Comparison of ENCODE assay signal across 27 cellular contexts in genomic region chr4:94653095-94653649, GRCh38.
A peak's percentile ranks its signal among the peaks of the same experiment; 100 is the strongest.
DNase-seq lines count a peak whose midpoint lies in the region; ATAC-seq, FAIRE-seq and TF ChIP-seq lines count a peak whose summit lies in the region.
"Had no signal": no experiment of that assay in that cellular context is flagged by ENCODE, and none has a peak within 500 bp of the region (broad histone marks: within the 10 kb centered on the region; RNA-seq: fewer than 3 reads in every experiment).

No MANE protein-coding gene starts in this region.

- FAIRE-seq in A549 (lab: Jason Lieb, UNC) (no peak), K562 (lab: Jason Lieb, UNC) (peak; percentile 26), GM12892 (lab: Jason Lieb, UNC) (no peak)
- FAIRE-seq: GM18507 had no signal

- no peak overlapping the region for H3K9ac ChIP-seq in K562 (ENCODE audit: insufficient read depth in 1 of 2, low read depth in 2 of 2, low read length in 2 of 2)

- H3K4me2 ChIP-seq in A549 (peak overlapping the region; percentile 94), K562 (ENCODE audit: insufficient read depth, low read length) (no peak overlapping the region)

- DNase-seq in A549 (ENCODE audit: low read depth in 1 of 2, low spot score in 1 of 2), result no peak
- peak; percentile 89 for DNase-seq in OCI-M1 (lab: John Stamatoyannopoulos, UW)
- DNase-seq in K562 (ENCODE audit: extremely low read depth in 1 of 4, low spot score in 3 of 4), result peak; percentile 31 to 70 (median 46)
- no peak for DNase-seq in mucosa of descending colon
- no peak for DNase-seq in hepatic stellate cell (ENCODE audit: low spot score)
- no peak for DNase-seq in A673 (ENCODE audit: low spot score)
- DNase-seq in mesenteric fat pad (ENCODE audit: low spot score), result no peak
- DNase-seq in GM12892 (ENCODE audit: insufficient read length), result no peak
- DNase-seq: activated CD4-positive, alpha-beta T cell treated with anti-CD3 and anti-CD28 coated beads for 48 hours; activated CD8-positive, alpha-beta memory T cell treated with anti-CD3 and anti-CD28 coated beads for 24 hours; activated gamma-delta T cell treated with Interleukin-2 at 50 U/mL for 16 hours; Caco-2; cerebellar nuclear complex; DMS79 treated with DMSO at 0.1 percent for 48 hours; GF-D8; MV-4-11; NCI-H1436 treated with DMSO at 0.1 percent for 48 hours; NCI-H446 treated with DMSO at 0.1 percent for 48 hours; posterior cingulate gyrus; stimulated activated naive B cell treated with anti-CD40 and anti-IgM and Interleukin-4, amounts not matched to agents 10 μg/mL and 1 μg/mL and 100 μg/mL, for 72 hours; T-helper 2 cell; WERI-Rb-1 had no signal

- H4K20me1 ChIP-seq in K562 (replicated peaks; ENCODE audit: control insufficient read depth, insufficient read depth, low read length), result peaks cover 5% of the 10 kb centered on the region; the same call in 1 of the 2 replicates

- no peak for ATAC-seq in A549
- ATAC-seq in K562, result peak; percentile 79
- peak; percentile 82 for ATAC-seq in mucosa of descending colon
- ATAC-seq: HCT116; stimulated activated naive B cell treated with anti-CD40 and anti-IgM and Interleukin-4, amounts not matched to agents 10 μg/mL and 1 μg/mL and 100 μg/mL, for 72 hours had no signal

- H2AFZ ChIP-seq in K562 (ENCODE audit: low read depth, low read length), result no peak overlapping the region

- no peaks in the 10 kb centered on the region for H3K9me3 ChIP-seq in A549
- no peaks in the 10 kb centered on the region for H3K9me3 ChIP-seq in K562 (replicated peaks; ENCODE audit: control insufficient read depth, insufficient read depth, low read depth, low read length)
- H3K9me3 ChIP-seq in mucosa of descending colon, result no peaks in the 10 kb centered on the region
- no peaks in the 10 kb centered on the region for H3K9me3 ChIP-seq in A673 (ENCODE audit: low read depth, low read length, poor library complexity, severe bottlenecking)
- H3K9me3 ChIP-seq: Caco-2 had no signal

- BruUV-seq in K562 (replicated peaks; lab: Mats Ljungman, UMichigan) (no TSS peak), A673 (replicated peaks; lab: Mats Ljungman, UMichigan) (no TSS peak)

- CTCF ChIA-PET in A549 (lab: Yijun Ruan, JAX) (no interaction called here), K562 (lab: Yijun Ruan, JAX; ENCODE audit: low intra/inter-chr PET ratio) (no interaction called here), A673 (lab: Charles Lee) (no interaction called here)

- no peak for TF ChIP-seq CTCF in A549 (IDR thresholded peaks at IDR 0.05)
- TF ChIP-seq CTCF in K562 (IDR thresholded peaks at IDR 0.05 in 2 of 3, conservative IDR thresholded peaks at IDR 0.05 in 1 of 3; ENCODE audit: insufficient read depth in 2 of 3, low read depth in 1 of 3, low read length in 3 of 3), result no peak
- TF ChIP-seq CTCF in mucosa of descending colon (IDR thresholded peaks at IDR 0.05), result no peak
- TF ChIP-seq CTCF in A673 (conservative IDR thresholded peaks at IDR 0.05; ENCODE audit: low read depth, low read length), result no peak

- 41% methylated on average over 3 of the region's 3 CpGs for WGBS in A549 (ENCODE audit: missing lambda C conversion rate)
- WGBS in K562 (ENCODE audit: insufficient coverage, low coverage, missing lambda C conversion rate), result 0% methylated on average over 3 of the region's 3 CpGs

- H3K27ac ChIP-seq in A549 (peak overlapping the region; percentile 88 to 92), K562 (ENCODE audit: extremely low read depth, low read depth, low read length) (peak overlapping the region; percentile 20; the same call in 1 of the 3 replicates), A673 (ENCODE audit: low read depth, low read length, poor library complexity, severe bottlenecking) (no peak overlapping the region)
- H3K27ac ChIP-seq: RWPE1, SK-N-MC, WERI-Rb-1 had no signal

- no peaks in the 10 kb centered on the region for H3K9me1 ChIP-seq in K562 (ENCODE audit: control insufficient read depth, insufficient read depth, low read length)

- H3K4me1 ChIP-seq in A549 (peaks cover 62% of the 10 kb centered on the region), K562 (replicated peaks in 1 of 2; ENCODE audit: control insufficient read depth in 2 of 2, insufficient read depth in 2 of 2, low read length in 2 of 2) (peaks cover 0 to 6% of the 10 kb centered on the region in 2 experiments; a peak in 4 of 5 replicates), mucosa of descending colon (ENCODE audit: low read depth) (peaks cover 11% of the 10 kb centered on the region), A673 (ENCODE audit: insufficient read depth, low read length, poor library complexity, severe bottlenecking) (peaks cover 8% of the 10 kb centered on the region)

- in situ Hi-C loops in K562 (cut with MboI), result no loop called here

- no peaks in the 10 kb centered on the region for H3K79me2 ChIP-seq in K562 (ENCODE audit: control insufficient read depth, insufficient read depth, low read length)

- POLR2A ChIA-PET in A549 (lab: Yijun Ruan, JAX) (no interaction called here), K562 (lab: Yijun Ruan, JAX) (no interaction called here), A673 (lab: Charles Lee; ENCODE audit: low non-redundant PET) (no interaction called here)

- intact Hi-C loops in K562 (cut with micrococcal nuclease) (no loop called here), mucosa of descending colon (cut with DNase I, micrococcal nuclease) (no loop called here), A673 (cut with micrococcal nuclease; ENCODE audit: unreplicated experiment) (no loop called here)

- no peak for TF ChIP-seq RAD21 in A549 (conservative IDR thresholded peaks at IDR 0.05 in 1 of 2, IDR thresholded peaks at IDR 0.05 in 1 of 2)
- no peak for TF ChIP-seq RAD21 in K562 (CRISPR knock-in tag; conservative IDR thresholded peaks at IDR 0.05 in 1 of 2, IDR thresholded peaks at IDR 0.05 in 1 of 2)

- no peak overlapping the region for H3K4me3 ChIP-seq in A549
- no peak overlapping the region for H3K4me3 ChIP-seq in K562
- no peak overlapping the region for H3K4me3 ChIP-seq in mucosa of descending colon
- H3K4me3 ChIP-seq in A673 (ENCODE audit: low read depth, low read length, poor library complexity, severe bottlenecking), result no peak overlapping the region
- H3K4me3 ChIP-seq: lung, SK-N-MC had no signal

- no peak for TF ChIP-seq EP300 in A549 (IDR thresholded peaks at IDR 0.05)
- peak; percentile 47 for TF ChIP-seq EP300 in K562 (IDR thresholded peaks at IDR 0.05; ENCODE audit: low read length)

- H3K36me3 ChIP-seq in K562 (ENCODE audit: control insufficient read depth, insufficient read depth, low read length) (peaks cover 15% of the 10 kb centered on the region; the same call in 1 of the 3 replicates), mucosa of descending colon (ENCODE audit: low read depth) (no peaks in the 10 kb centered on the region), A673 (ENCODE audit: insufficient read depth, low read length, poor library complexity, severe bottlenecking) (peaks cover 11% of the 10 kb centered on the region)
- H3K36me3 ChIP-seq: WERI-Rb-1 had no signal

- H3K27me3 ChIP-seq in K562 (ENCODE audit: control insufficient read depth in 2 of 2, insufficient read depth in 2 of 2, low read length in 2 of 2) (no peaks in the 10 kb centered on the region), A673 (replicated peaks; ENCODE audit: insufficient read depth, low read depth, low read length, poor library complexity) (no peaks in the 10 kb centered on the region)

- no peak for TF ChIP-seq POLR2A in A549 (IDR thresholded peaks at IDR 0.05; ENCODE audit: low read length)
- TF ChIP-seq POLR2A in K562 (conservative IDR thresholded peaks at IDR 0.05), result no peak
- no peak for TF ChIP-seq POLR2A in GM12892 (IDR thresholded peaks at IDR 0.05; ENCODE audit: low read depth, low read length)

TF ChIP-seq in A549, 52 proteins besides CTCF, POLR2A, EP300 and RAD21 (continues in another document):
- TF ChIP-seq EHMT2 (IDR thresholded peaks at IDR 0.05; ENCODE audit: low read depth) (no peak), CHD4 (IDR thresholded peaks at IDR 0.05; ENCODE audit: borderline replicate concordance) (no peak), USF2 (IDR thresholded peaks at IDR 0.05) (no peak), FOXS1 (CRISPR knock-in tag; IDR thresholded peaks at IDR 0.05) (no peak)

TF ChIP-seq in K562, 482 proteins besides CTCF, POLR2A, EP300 and RAD21 (continues in another document):
- no peak for TF ChIP-seq IFI16 (CRISPR knock-in tag; IDR thresholded peaks at IDR 0.05)
- peak; percentile 79 for TF ChIP-seq NFIC (IDR thresholded peaks at IDR 0.05)
- no peak for TF ChIP-seq NR2C2 (CRISPR knock-in tag; IDR thresholded peaks at IDR 0.05)
- TF ChIP-seq NR2C2 (tag; IDR thresholded peaks at IDR 0.05), result no peak
- TF ChIP-seq GATAD2B (IDR thresholded peaks at IDR 0.05; ENCODE audit: borderline replicate concordance), result no peak
- peak; percentile 35 for TF ChIP-seq MEIS2 (IDR thresholded peaks at IDR 0.05; ENCODE audit: partially characterized antibody)
- peak; percentile 80 for TF ChIP-seq ARID1B (IDR thresholded peaks at IDR 0.05)
- TF ChIP-seq DMBX1 (CRISPR knock-in tag; IDR thresholded peaks at IDR 0.05; ENCODE audit: borderline replicate concordance), result no peak
- peak; percentile 75 for TF ChIP-seq TCF3 (CRISPR knock-in tag; IDR thresholded peaks at IDR 0.05)
- TF ChIP-seq SMARCE1 (IDR thresholded peaks at IDR 0.05), result peak; percentile 34; the same call in 1 of the 2 replicates
- 0 out of 4 replicates have a peak, but pooled peaks of 1 of the 2 experiments have one; percentile 17 for TF ChIP-seq TRIM24 (IDR thresholded peaks at IDR 0.05)
- TF ChIP-seq ZNF668 (CRISPR knock-in tag; IDR thresholded peaks at IDR 0.05), result no peak
- peak; percentile 47; the same call in 1 of the 2 replicates for TF ChIP-seq POLR2AphosphoS5 (IDR thresholded peaks at IDR 0.05; ENCODE audit: control insufficient read depth, insufficient read depth, low read depth, low read length)
- TF ChIP-seq TAL1 (IDR thresholded peaks at IDR 0.05), result peak; percentile 83
- TF ChIP-seq RB1 (IDR thresholded peaks at IDR 0.05; ENCODE audit: low read depth), result no peak
- peak; percentile 49; the same call in 1 of the 2 replicates for TF ChIP-seq SOX6 (IDR thresholded peaks at IDR 0.05)
- no peak for TF ChIP-seq PURB (CRISPR knock-in tag; IDR thresholded peaks at IDR 0.05; ENCODE audit: low read depth)
- peak; percentile 92 for TF ChIP-seq CBFA2T3 (IDR thresholded peaks at IDR 0.05)
- TF ChIP-seq ATF4 (CRISPR knock-in tag; IDR thresholded peaks at IDR 0.05), result no peak

Comparison
In these comparisons a context has a peak if more than half of its experiments do, and no peak if none do; other contexts are left out.
1. ATAC-seq: peak in K562 (single experiment) and mucosa of descending colon (single experiment); none in A549 (0 of 2).
2. DNase-seq: peak in OCI-M1 (single experiment) and K562 (4 of 4); none in A549 (0 of 2), mucosa of descending colon (0 of 3), hepatic stellate cell (single experiment), A673 (single experiment), mesenteric fat pad (single experiment) and GM12892 (single experiment).
3. Of the 35 proteins assayed by ChIP-seq in both K562 and A549: peak only in K562: EP300, HDAC2, KDM1A and RCOR1; only in A549: none; in both: none; in neither: 31.